27 cellular contexts compared by ENCODE assay signal in the genomic region with DNA sequence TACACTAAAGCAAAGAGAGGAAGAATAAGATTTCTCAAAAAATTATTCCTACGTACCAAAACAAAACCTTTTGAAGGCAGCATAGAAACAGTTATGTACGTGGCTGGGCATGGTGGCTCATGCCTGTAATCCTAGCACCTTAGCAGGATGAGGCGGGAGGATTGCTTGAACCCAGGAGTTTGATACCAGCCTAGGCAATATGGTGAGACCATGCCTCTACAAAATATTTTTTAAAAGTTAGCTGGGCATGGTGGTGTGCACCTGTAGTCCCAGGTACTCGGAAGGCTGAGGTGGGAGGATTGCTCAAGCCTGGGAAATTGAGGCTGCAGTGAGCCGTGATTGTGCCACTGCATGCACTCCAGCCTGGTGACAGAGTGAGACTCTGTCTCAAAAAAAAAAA. TPM values are rescaled to one million over a fixed set of nuclear protein-coding genes. Genes with fewer than 3 reads are reported as not detected.
"Had no signal": no experiment of that assay in that cellular context is flagged by ENCODE, and none has a peak within 500 bp of the region (broad histone marks: within the 10 kb centered on the region; RNA-seq: fewer than 3 reads in every experiment).

No MANE protein-coding gene starts in this region.

- DNase-seq: natural killer cell; occipital lobe; ovary; posterior cingulate gyrus; psoas muscle; right cardiac atrium; right lobe of liver; sigmoid colon; small intestine; stimulated activated CD4-positive, alpha-beta T cell treated with anti-CD3 and anti-CD28 coated beads, Interleukin-15, amount 100 ng/mL, for 24 hours; stimulated activated CD4-positive, alpha-beta T cell treated with anti-CD3 and anti-CD28 coated beads, Interleukin-2, amount 100 ng/mL, for 24 hours; stimulated activated CD4-positive, alpha-beta T cell treated with anti-CD3 and anti-CD28 coated beads, Interleukin-2, amount 100 ng/mL, for 48 hours; stimulated activated CD4-positive, alpha-beta T cell treated with anti-CD3 and anti-CD28 coated beads, Interleukin-4, amount 100 ng/mL, for 24 hours; stimulated activated naive B cell treated with anti-CD40 and anti-IgM and Interleukin-4, amounts not matched to agents 10 μg/mL and 1 μg/mL and 100 μg/mL, for 72 hours; stimulated activated naive CD4-positive, alpha-beta T cell treated with Interleukin-2 at 50 U/mL for 16 hours; stomach; thyroid gland; trophoblast cell; upper lobe of left lung had no signal

- H3K4me1 ChIP-seq: neural progenitor cell, psoas muscle, right lobe of liver, sigmoid colon, stomach, thyroid gland, tibial nerve, upper lobe of left lung had no signal

- H3K4me1 Mint-ChIP-seq: natural killer cell; nephron; neural progenitor cell; stimulated activated effector memory CD8-positive, alpha-beta T cell treated with anti-CD3 and anti-CD28 coated beads, Interleukin-12 subunit alpha, Interleukin-12 subunit beta, amount 100 ng/mL, for 72 hours; stimulated activated naive B cell treated with anti-CD40 and anti-IgM and Interleukin-4, amounts not matched to agents 10 μg/mL and 1 μg/mL and 100 μg/mL, for 72 hours had no signal

- H3K9me3 Mint-ChIP-seq: natural killer cell; nephron; neural progenitor cell; stimulated activated effector memory CD8-positive, alpha-beta T cell treated with anti-CD3 and anti-CD28 coated beads, Interleukin-12 subunit alpha, Interleukin-12 subunit beta, amount 100 ng/mL, for 72 hours; stimulated activated naive B cell treated with anti-CD40 and anti-IgM and Interleukin-4, amounts not matched to agents 10 μg/mL and 1 μg/mL and 100 μg/mL, for 72 hours; stimulated activated naive CD8-positive, alpha-beta T cell treated with anti-CD3 and anti-CD28 coated beads, Interleukin-15, Interleukin-2, amounts not matched to agents 100 ng/mL and 50 ng/mL, for 24 hours had no signal

- H3K27me3 ChIP-seq: neural progenitor cell, ovary, right lobe of liver, thyroid gland, upper lobe of left lung had no signal

- H3K27ac Mint-ChIP-seq: natural killer cell; nephron; neural progenitor cell; progenitor cell of endocrine pancreas; stimulated activated effector memory CD8-positive, alpha-beta T cell treated with anti-CD3 and anti-CD28 coated beads, Interleukin-12 subunit alpha, Interleukin-12 subunit beta, amount 100 ng/mL, for 72 hours; stimulated activated naive B cell treated with anti-CD40 and anti-IgM and Interleukin-4, amounts not matched to agents 10 μg/mL and 1 μg/mL and 100 μg/mL, for 72 hours; stimulated activated naive CD8-positive, alpha-beta T cell treated with anti-CD3 and anti-CD28 coated beads, Interleukin-15, Interleukin-2, amounts not matched to agents 100 ng/mL and 50 ng/mL, for 24 hours had no signal

- H3K4me3 Mint-ChIP-seq: natural killer cell; nephron; neural progenitor cell; stimulated activated effector memory CD8-positive, alpha-beta T cell treated with anti-CD3 and anti-CD28 coated beads, Interleukin-12 subunit alpha, Interleukin-12 subunit beta, amount 100 ng/mL, for 72 hours; stimulated activated naive B cell treated with anti-CD40 and anti-IgM and Interleukin-4, amounts not matched to agents 10 μg/mL and 1 μg/mL and 100 μg/mL, for 72 hours; stimulated activated naive CD8-positive, alpha-beta T cell treated with anti-CD3 and anti-CD28 coated beads, Interleukin-15, Interleukin-2, amounts not matched to agents 100 ng/mL and 50 ng/mL, for 24 hours had no signal

- ATAC-seq: natural killer cell; psoas muscle; right cardiac atrium; right lobe of liver; stimulated activated effector memory CD8-positive, alpha-beta T cell treated with anti-CD3 and anti-CD28 coated beads, Interleukin-12 subunit alpha, Interleukin-12 subunit beta, amount 100 ng/mL, for 72 hours; stimulated activated naive B cell treated with anti-CD40 and anti-IgM and Interleukin-4, amounts not matched to agents 10 μg/mL and 1 μg/mL and 100 μg/mL, for 72 hours had no signal

- H3K36me3 ChIP-seq: neural progenitor cell, ovary, right lobe of liver, sigmoid colon, stomach, thoracic aorta, thyroid gland, tibial nerve, upper lobe of left lung had no signal

- H3K36me3 Mint-ChIP-seq: natural killer cell; neural progenitor cell; stimulated activated effector memory CD8-positive, alpha-beta T cell treated with anti-CD3 and anti-CD28 coated beads, Interleukin-12 subunit alpha, Interleukin-12 subunit beta, amount 100 ng/mL, for 72 hours; stimulated activated naive B cell treated with anti-CD40 and anti-IgM and Interleukin-4, amounts not matched to agents 10 μg/mL and 1 μg/mL and 100 μg/mL, for 72 hours had no signal

- H3K4me3 ChIP-seq: neural progenitor cell, ovary, psoas muscle, right lobe of liver, sigmoid colon, stomach, thoracic aorta, thyroid gland, tibial nerve, upper lobe of left lung had no signal

- H3K27me3 Mint-ChIP-seq: progenitor cell of endocrine pancreas had no signal

- H3K9ac ChIP-seq: neural progenitor cell, parathyroid adenoma had no signal

- H3K27ac ChIP-seq: neural progenitor cell, ovary, parathyroid adenoma, psoas muscle, right lobe of liver, sigmoid colon, stomach, thoracic aorta, thyroid gland, tibial nerve, upper lobe of left lung had no signal

- H3K9me3 ChIP-seq: ovary, psoas muscle, right lobe of liver, sigmoid colon, stomach, thoracic aorta, thyroid gland, tibial nerve, upper lobe of left lung had no signal

RNA-seq across cellular contexts. Expression of a gene that starts 14.9 kb away (rescaled TPM):
- total RNA-seq: natural killer cell had no signal
